Comparison of ENCODE assay signal across 9 cellular contexts in the genomic region with DNA sequence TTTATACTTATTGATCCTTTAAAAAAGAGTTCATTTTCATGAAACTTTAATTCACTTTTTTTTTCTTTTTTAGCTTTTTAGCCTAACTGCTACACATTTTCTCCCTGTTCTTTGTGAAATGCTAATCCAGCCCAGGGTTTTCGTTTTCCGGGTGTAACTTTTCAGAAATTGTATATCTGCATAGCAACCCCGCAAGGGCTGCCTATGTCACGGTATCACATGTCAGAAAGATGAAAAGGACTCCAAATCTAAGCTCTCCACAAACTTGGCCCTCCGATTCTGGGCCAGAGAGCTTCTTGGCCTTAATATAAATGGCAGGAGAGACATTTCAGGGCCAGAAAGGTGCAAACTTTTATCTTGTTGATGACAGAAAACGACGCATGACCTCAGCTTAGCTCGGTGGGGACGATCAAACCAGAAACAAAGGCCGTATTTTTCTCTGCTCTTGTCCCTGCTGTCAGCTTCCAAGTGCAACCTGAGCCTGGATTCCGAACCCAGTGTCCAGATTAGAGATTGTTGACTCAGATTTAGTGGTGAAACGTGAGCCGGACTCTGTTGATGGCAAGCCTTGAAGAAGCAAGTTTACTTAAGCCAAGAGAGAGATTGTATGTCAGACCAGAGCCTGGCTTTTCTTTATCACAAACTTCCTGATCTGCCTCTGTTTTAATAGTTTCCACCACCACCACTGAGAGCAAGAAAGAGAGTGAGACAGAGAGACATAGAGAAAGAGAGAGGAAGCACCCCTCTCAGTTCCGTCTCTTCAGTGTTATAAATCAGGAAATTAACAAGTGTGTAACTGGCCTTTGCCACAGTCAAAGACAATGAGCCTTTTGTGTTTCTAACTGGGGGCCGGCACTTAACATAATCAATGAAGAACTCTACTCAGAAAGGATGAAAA.
A peak's percentile ranks its signal among the peaks of the same experiment; 100 is the strongest.
DNase-seq lines count a peak whose midpoint lies in the region; ATAC-seq lines count a peak whose summit lies in the region.
"Had no signal": no experiment of that assay in that cellular context is flagged by ENCODE, and none has a peak within 500 bp of the region (broad histone marks: within the 10 kb centered on the region; RNA-seq: fewer than 3 reads in every experiment).

No MANE protein-coding gene starts in this region.

- H3K36me3 ChIP-seq in HUES48 (ENCODE audit: control insufficient read depth, insufficient read depth, low read length), result no peaks in the 10 kb centered on the region

- no peaks in the 10 kb centered on the region for H3K9me3 ChIP-seq in HUES48 (ENCODE audit: control insufficient read depth, insufficient read depth, low read length)

- no peak overlapping the region for H3K9ac ChIP-seq in HUES48 (ENCODE audit: low read depth, low read length)

- H3K27ac ChIP-seq in HUES48 (ENCODE audit: low read depth, low read length), result peak overlapping the region; percentile 26

- ATAC-seq in sciatic nerve, result peak; percentile 36

- H3K4me3 ChIP-seq in HUES48 (ENCODE audit: low read depth, low read length), result 0 out of 2 replicates have a peak overlapping the region, but pooled peaks have one; percentile 10

- no peaks in the 10 kb centered on the region for H3K27me3 ChIP-seq in HUES48 (ENCODE audit: control insufficient read depth, insufficient read depth, low read length)

- peaks cover 31% of the 10 kb centered on the region for H3K4me1 ChIP-seq in HUES48 (ENCODE audit: control insufficient read depth, insufficient read depth, low read length)

- intact Hi-C loops in sciatic nerve (cut with DNase I), result no loop called here

- DNase-seq in NCI-H69 (lab: John Stamatoyannopoulos, UW), result peak; percentile 68
- DNase-seq in fibroblast of gingiva (ENCODE audit: low read depth), result peak; percentile 48
- DNase-seq in sciatic nerve (ENCODE audit: low spot score), result no peak
- no peak for DNase-seq in activated CD8-positive, alpha-beta memory T cell treated with anti-CD3 and anti-CD28 coated beads, Interleukin-2, amount 50 U/mL, for 48 hours
- DNase-seq in middle frontal gyrus (ENCODE audit: extremely low spot score, low spot score), result no peak
- DNase-seq in Ammon's horn (ENCODE audit: low spot score), result no peak
- no peak for DNase-seq in AG08395 (ENCODE audit: low spot score)
- DNase-seq: activated CD4-positive, alpha-beta T cell treated with anti-CD3 and anti-CD28 coated beads, Interleukin-2, amount 50 U/mL, for 48 hours had no signal

Comparison
In these comparisons a context has a peak if more than half of its experiments do, and no peak if none do; other contexts are left out.
1. DNase-seq: peak in NCI-H69 (single experiment) and fibroblast of gingiva (single experiment); none in sciatic nerve (single experiment), activated CD8-positive, alpha-beta memory T cell treated with anti-CD3 and anti-CD28 coated beads, Interleukin-2, amount 50 U/mL, for 48 hours (single experiment), middle frontal gyrus (single experiment), Ammon's horn (single experiment) and AG08395 (single experiment).